ENCODE assay signal across 19 cellular contexts in the genomic region with DNA sequence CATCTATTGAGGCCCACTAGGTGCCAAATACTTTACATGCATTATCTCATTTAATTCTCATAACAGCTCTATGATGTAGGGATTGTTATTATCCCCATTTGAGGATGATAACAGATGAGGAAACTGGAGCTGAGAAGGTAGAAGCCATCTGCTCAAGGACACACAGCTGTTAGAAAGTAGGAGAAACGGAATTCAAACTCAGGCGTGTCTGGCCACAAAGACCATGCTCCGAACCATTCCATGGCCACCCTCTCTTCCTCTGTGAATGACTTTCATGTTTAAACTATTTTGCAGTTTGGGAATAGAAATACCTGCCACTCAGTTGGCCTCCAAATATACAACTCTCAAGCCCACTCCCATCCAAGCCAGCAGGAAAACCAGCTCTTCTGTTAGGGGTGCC.
"Had no signal": no experiment of that assay in that cellular context is flagged by ENCODE, and none has a peak within 500 bp of the region (broad histone marks: within the 10 kb centered on the region; RNA-seq: fewer than 3 reads in every experiment).

No MANE protein-coding gene starts in this region.

- H3K4me3 ChIP-seq: lower lobe of right lung, pancreas, skin epidermis, tibial artery had no signal

- H3K27ac ChIP-seq: lower lobe of right lung, neutrophil, pancreas, VCaP had no signal

- H3K27me3 ChIP-seq: foreskin keratinocyte, neutrophil, pancreas, tibial artery had no signal

- H3K4me1 ChIP-seq: lower lobe of right lung had no signal

- H3K9me3 ChIP-seq: lower lobe of right lung, neutrophil, pancreas, tibial artery had no signal

- H3K4me3 Mint-ChIP-seq: activated CD4-positive, alpha-beta T cell treated with anti-CD3 and anti-CD28 coated beads, Interleukin-2, amount 10 ng/mL, durations not matched to agents 7 days and 5 days; activated naive CD4-positive, alpha-beta T cell treated with anti-CD3 and anti-CD28 coated beads, Interleukin-2, amount 50 U/mL, for 24 hours; central memory CD8-positive, alpha-beta T cell; natural killer cell; stimulated activated effector memory CD8-positive, alpha-beta T cell treated with anti-CD3 and anti-CD28 coated beads, Interleukin-12 subunit alpha, Interleukin-12 subunit beta, amount 100 ng/mL, for 72 hours; T-helper 2 cell treated with Interferon-gamma antibody and Interleukin-4, amounts not matched to agents 5 μg/mL and 100 μg/mL, for 36 hours had no signal

- DNase-seq: activated CD4-positive, alpha-beta T cell treated with anti-CD3 and anti-CD28 coated beads, Interleukin-2, amount 10 ng/mL, durations not matched to agents 7 days and 5 days; activated CD8-positive, alpha-beta memory T cell treated with anti-CD3 and anti-CD28 coated beads for 24 hours; activated CD8-positive, alpha-beta memory T cell treated with anti-CD3 and anti-CD28 coated beads, Interleukin-2, amount 50 U/mL, for 4 hours; activated effector memory CD4-positive, alpha-beta T cell treated with Interleukin-2 at 50 U/mL for 16 hours; effector memory CD4-positive, alpha-beta T cell; foreskin keratinocyte; left colon; lower lobe of right lung; natural killer cell; pancreas; right cardiac atrium; tibial artery had no signal

- ATAC-seq: foreskin keratinocyte, left colon, natural killer cell, pancreas had no signal

- H3K9me3 Mint-ChIP-seq: activated naive CD4-positive, alpha-beta T cell treated with anti-CD3 and anti-CD28 coated beads, Interleukin-2, amount 50 U/mL, for 24 hours; central memory CD8-positive, alpha-beta T cell; natural killer cell; stimulated activated effector memory CD8-positive, alpha-beta T cell treated with anti-CD3 and anti-CD28 coated beads, Interleukin-12 subunit alpha, Interleukin-12 subunit beta, amount 100 ng/mL, for 72 hours; T-helper 2 cell treated with Interferon-gamma antibody and Interleukin-4, amounts not matched to agents 5 μg/mL and 100 μg/mL, for 36 hours had no signal

- H3K36me3 ChIP-seq: lower lobe of right lung, neutrophil, pancreas, tibial artery had no signal

- H3K27me3 Mint-ChIP-seq: activated CD4-positive, alpha-beta T cell treated with anti-CD3 and anti-CD28 coated beads, Interleukin-2, amount 10 ng/mL, durations not matched to agents 7 days and 5 days; activated naive CD4-positive, alpha-beta T cell treated with anti-CD3 and anti-CD28 coated beads, Interleukin-2, amount 50 U/mL, for 24 hours had no signal

- H3K27ac Mint-ChIP-seq: activated naive CD4-positive, alpha-beta T cell treated with anti-CD3 and anti-CD28 coated beads, Interleukin-2, amount 50 U/mL, for 24 hours; natural killer cell; stimulated activated effector memory CD8-positive, alpha-beta T cell treated with anti-CD3 and anti-CD28 coated beads, Interleukin-12 subunit alpha, Interleukin-12 subunit beta, amount 100 ng/mL, for 72 hours; T-helper 2 cell treated with Interferon-gamma antibody and Interleukin-4, amounts not matched to agents 5 μg/mL and 100 μg/mL, for 36 hours had no signal

- H3K36me3 Mint-ChIP-seq: activated naive CD4-positive, alpha-beta T cell treated with anti-CD3 and anti-CD28 coated beads, Interleukin-2, amount 50 U/mL, for 24 hours; natural killer cell; stimulated activated effector memory CD8-positive, alpha-beta T cell treated with anti-CD3 and anti-CD28 coated beads, Interleukin-12 subunit alpha, Interleukin-12 subunit beta, amount 100 ng/mL, for 72 hours had no signal

- H3K4me1 Mint-ChIP-seq: central memory CD8-positive, alpha-beta T cell; natural killer cell had no signal
